Comparison of ENCODE assay signal across 2 cellular contexts in genomic region chr7:117809958-117810357, GRCh38.
TF ChIP-seq lines count a peak whose summit lies in the region.

No MANE protein-coding gene starts in this region.

TF ChIP-seq in liver, 16 proteins besides CTCF, POLR2A, EP300 and RAD21 (continued from another document):
- TF ChIP-seq, protein P1, sequence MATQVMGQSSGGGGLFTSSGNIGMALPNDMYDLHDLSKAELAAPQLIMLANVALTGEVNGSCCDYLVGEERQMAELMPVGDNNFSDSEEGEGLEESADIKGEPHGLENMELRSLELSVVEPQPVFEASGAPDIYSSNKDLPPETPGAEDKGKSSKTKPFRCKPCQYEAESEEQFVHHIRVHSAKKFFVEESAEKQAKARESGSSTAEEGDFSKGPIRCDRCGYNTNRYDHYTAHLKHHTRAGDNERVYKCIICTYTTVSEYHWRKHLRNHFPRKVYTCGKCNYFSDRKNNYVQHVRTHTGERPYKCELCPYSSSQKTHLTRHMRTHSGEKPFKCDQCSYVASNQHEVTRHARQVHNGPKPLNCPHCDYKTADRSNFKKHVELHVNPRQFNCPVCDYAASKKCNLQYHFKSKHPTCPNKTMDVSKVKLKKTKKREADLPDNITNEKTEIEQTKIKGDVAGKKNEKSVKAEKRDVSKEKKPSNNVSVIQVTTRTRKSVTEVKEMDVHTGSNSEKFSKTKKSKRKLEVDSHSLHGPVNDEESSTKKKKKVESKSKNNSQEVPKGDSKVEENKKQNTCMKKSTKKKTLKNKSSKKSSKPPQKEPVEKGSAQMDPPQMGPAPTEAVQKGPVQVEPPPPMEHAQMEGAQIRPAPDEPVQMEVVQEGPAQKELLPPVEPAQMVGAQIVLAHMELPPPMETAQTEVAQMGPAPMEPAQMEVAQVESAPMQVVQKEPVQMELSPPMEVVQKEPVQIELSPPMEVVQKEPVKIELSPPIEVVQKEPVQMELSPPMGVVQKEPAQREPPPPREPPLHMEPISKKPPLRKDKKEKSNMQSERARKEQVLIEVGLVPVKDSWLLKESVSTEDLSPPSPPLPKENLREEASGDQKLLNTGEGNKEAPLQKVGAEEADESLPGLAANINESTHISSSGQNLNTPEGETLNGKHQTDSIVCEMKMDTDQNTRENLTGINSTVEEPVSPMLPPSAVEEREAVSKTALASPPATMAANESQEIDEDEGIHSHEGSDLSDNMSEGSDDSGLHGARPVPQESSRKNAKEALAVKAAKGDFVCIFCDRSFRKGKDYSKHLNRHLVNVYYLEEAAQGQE (IDR thresholded peaks at IDR 0.05) = no peak

TF ChIP-seq in HepG2, 621 proteins besides CTCF, POLR2A, EP300 and RAD21:
- TF ChIP-seq HMGXB3 (CRISPR knock-in tag; IDR thresholded peaks at IDR 0.05; ENCODE audit: borderline replicate concordance) = no peak
- no peak for TF ChIP-seq HOXA3 (CRISPR knock-in tag; IDR thresholded peaks at IDR 0.05)
- TF ChIP-seq, protein P2, sequence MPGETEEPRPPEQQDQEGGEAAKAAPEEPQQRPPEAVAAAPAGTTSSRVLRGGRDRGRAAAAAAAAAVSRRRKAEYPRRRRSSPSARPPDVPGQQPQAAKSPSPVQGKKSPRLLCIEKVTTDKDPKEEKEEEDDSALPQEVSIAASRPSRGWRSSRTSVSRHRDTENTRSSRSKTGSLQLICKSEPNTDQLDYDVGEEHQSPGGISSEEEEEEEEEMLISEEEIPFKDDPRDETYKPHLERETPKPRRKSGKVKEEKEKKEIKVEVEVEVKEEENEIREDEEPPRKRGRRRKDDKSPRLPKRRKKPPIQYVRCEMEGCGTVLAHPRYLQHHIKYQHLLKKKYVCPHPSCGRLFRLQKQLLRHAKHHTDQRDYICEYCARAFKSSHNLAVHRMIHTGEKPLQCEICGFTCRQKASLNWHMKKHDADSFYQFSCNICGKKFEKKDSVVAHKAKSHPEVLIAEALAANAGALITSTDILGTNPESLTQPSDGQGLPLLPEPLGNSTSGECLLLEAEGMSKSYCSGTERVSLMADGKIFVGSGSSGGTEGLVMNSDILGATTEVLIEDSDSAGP (CRISPR knock-in tag; IDR thresholded peaks at IDR 0.05; ENCODE audit: borderline replicate concordance) = no peak
- TF ChIP-seq, protein P3, sequence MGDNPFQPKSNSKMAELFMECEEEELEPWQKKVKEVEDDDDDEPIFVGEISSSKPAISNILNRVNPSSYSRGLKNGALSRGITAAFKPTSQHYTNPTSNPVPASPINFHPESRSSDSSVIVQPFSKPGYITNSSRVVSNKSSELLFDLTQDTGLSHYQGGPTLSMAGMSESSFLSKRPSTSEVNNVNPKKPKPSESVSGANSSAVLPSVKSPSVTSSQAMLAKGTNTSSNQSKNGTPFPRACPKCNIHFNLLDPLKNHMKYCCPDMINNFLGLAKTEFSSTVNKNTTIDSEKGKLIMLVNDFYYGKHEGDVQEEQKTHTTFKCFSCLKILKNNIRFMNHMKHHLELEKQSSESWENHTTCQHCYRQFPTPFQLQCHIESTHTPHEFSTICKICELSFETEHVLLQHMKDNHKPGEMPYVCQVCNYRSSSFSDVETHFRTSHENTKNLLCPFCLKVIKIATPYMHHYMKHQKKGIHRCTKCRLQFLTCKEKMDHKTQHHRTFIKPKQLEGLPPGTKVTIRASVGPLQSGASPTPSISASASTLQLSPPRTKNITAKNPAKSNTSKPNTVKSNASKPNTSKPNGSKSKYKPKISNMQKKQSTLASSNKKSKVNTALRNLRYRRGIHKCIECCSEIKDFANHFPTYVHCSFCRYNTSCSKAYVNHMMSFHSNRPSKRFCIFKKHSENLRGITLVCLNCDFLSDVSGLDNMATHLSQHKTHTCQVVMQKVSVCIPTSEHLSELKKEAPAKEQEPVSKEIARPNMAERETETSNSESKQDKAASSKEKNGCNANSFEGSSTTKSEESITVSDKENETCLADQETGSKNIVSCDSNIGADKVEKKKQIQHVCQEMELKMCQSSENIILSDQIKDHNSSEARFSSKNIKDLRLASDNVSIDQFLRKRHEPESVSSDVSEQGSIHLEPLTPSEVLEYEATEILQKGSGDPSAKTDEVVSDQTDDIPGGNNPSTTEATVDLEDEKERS (CRISPR knock-in tag; IDR thresholded peaks at IDR 0.05) = no peak
- TF ChIP-seq ELF1 (CRISPR knock-in tag; IDR thresholded peaks at IDR 0.05) = no peak
- TF ChIP-seq, protein P4, sequence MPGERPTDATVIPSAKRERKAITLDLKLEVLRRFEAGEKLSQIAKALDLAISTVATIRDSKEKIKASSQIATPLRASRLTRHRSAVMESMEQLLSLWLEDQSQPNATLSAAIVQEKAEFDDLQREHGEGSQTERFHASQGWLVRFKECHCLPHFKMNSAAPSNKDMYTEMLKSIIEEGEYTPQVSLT (CRISPR knock-in tag; IDR thresholded peaks at IDR 0.05; ENCODE audit: borderline replicate concordance, low read depth) = no peak
- TF ChIP-seq ATM (IDR thresholded peaks at IDR 0.05; ENCODE audit: borderline replicate concordance) = no peak
- no peak for TF ChIP-seq SOX6 (IDR thresholded peaks at IDR 0.05)
- TF ChIP-seq SOX6 (CRISPR knock-in tag; IDR thresholded peaks at IDR 0.05) = no peak
- TF ChIP-seq ZNF275 (CRISPR knock-in tag; IDR thresholded peaks at IDR 0.05; ENCODE audit: borderline replicate concordance) = no peak
- no peak for TF ChIP-seq ZNF354B (CRISPR knock-in tag; IDR thresholded peaks at IDR 0.05)
- TF ChIP-seq RARA (CRISPR knock-in tag; IDR thresholded peaks at IDR 0.05) = no peak
- no peak for TF ChIP-seq PHF8 (CRISPR knock-in tag; IDR thresholded peaks at IDR 0.05)
